14 cellular contexts compared by ENCODE assay signal in genomic region chr7:117092801-117093200, GRCh38.
"Had no signal": no experiment of that assay in that cellular context is flagged by ENCODE, and none has a peak within 500 bp of the region (broad histone marks: within the 10 kb centered on the region; RNA-seq: fewer than 3 reads in every experiment).

No MANE protein-coding gene starts in this region.

- ATAC-seq: lower lobe of right lung had no signal

- DNase-seq: activated CD4-positive, alpha-beta T cell treated with anti-CD3 and anti-CD28 coated beads, Interleukin-2, amount 10 ng/mL, durations not matched to agents 7 days and 5 days; activated CD4-positive, CD25-positive, alpha-beta regulatory T cell; activated effector memory CD4-positive, alpha-beta T cell treated with anti-CD3 and anti-CD28 coated beads, Interleukin-2, amount 50 U/mL, for 16 hours; activated naive CD8-positive, alpha-beta T cell treated with anti-CD3 and anti-CD28 coated beads for 36 hours; activated T-cell treated with anti-CD3 and anti-CD28 coated beads, Interleukin-2, amount 50 U/mL, for 24 hours; esophagus squamous epithelium; hypothalamus; lower lobe of right lung; ovary; stimulated activated CD4-positive, alpha-beta T cell treated with anti-CD3 and anti-CD28 coated beads, Interleukin-15, amount 100 ng/mL, for 24 hours; stimulated activated CD4-positive, alpha-beta T cell treated with anti-CD3 and anti-CD28 coated beads, Interleukin-4, amount 100 ng/mL, for 24 hours; T-helper 2 cell; testis had no signal

- H3K4me3 ChIP-seq: breast epithelium, esophagus squamous epithelium, lower lobe of right lung, ovary, testis had no signal
